Comparison of ENCODE assay signal across 1 cellular context in genomic region chrX:155263854-155264628, GRCh38.
A peak's percentile ranks its signal among the peaks of the same experiment; 100 is the strongest.
TF ChIP-seq lines count a peak whose summit lies in the region.

RAB39B (minus strand) TSS chrX:155264491; CDS start chrX:155264288, 203 bp downstream.

TF ChIP-seq in H1, 55 proteins besides CTCF, POLR2A, EP300 and RAD21 (continued from another document):
- TF ChIP-seq SIN3A (conservative IDR thresholded peaks at IDR 0.05 in 1 of 2, IDR thresholded peaks at IDR 0.05 in 1 of 2; ENCODE audit: low read depth in 1 of 2, low read length in 2 of 2): peak in 1 of 2 experiments; percentile 38; a peak in 1 of 4 replicates
- no peak for TF ChIP-seq SAP30 (IDR thresholded peaks at IDR 0.05; ENCODE audit: insufficient read depth, insufficient replicate concordance, low read length)
- TF ChIP-seq TCF12 (IDR thresholded peaks at IDR 0.05; ENCODE audit: low read depth, low read length): no peak
- peak; percentile 56; the same call in 1 of the 2 replicates for TF ChIP-seq PHF8 (conservative IDR thresholded peaks at IDR 0.05; ENCODE audit: low read depth, low read length)
- TF ChIP-seq YY1 (IDR thresholded peaks at IDR 0.05; ENCODE audit: low read depth, low read length): peak; percentile 90
- TF ChIP-seq JUND (IDR thresholded peaks at IDR 0.05; ENCODE audit: low read length): peak; percentile 91
- no peak for TF ChIP-seq CTBP2 (IDR thresholded peaks at IDR 0.05; ENCODE audit: borderline replicate concordance, insufficient read depth, insufficient read length, low read length)
- TF ChIP-seq E2F6 (IDR thresholded peaks at IDR 0.05): no peak
- no peak for TF ChIP-seq POU5F1 (IDR thresholded peaks at IDR 0.05; ENCODE audit: low read depth, low read length)
- no peak for TF ChIP-seq KDM5A (IDR thresholded peaks at IDR 0.05; ENCODE audit: low read length)
- TF ChIP-seq NANOG (IDR thresholded peaks at IDR 0.05; ENCODE audit: insufficient read depth, low read depth, low read length, poor library complexity, severe bottlenecking): no peak
- TF ChIP-seq JUN (IDR thresholded peaks at IDR 0.05; ENCODE audit: low read depth, low read length): no peak
- no peak for TF ChIP-seq RBBP5 (IDR thresholded peaks at IDR 0.05; ENCODE audit: borderline replicate concordance, low read depth, low read length)
- peak; percentile 23; the same call in 1 of the 2 replicates for TF ChIP-seq POLR2AphosphoS5 (IDR thresholded peaks at IDR 0.05; ENCODE audit: low read depth, low read length)
- 0 out of 2 replicates have a peak, but pooled peaks have one; percentile 45 for TF ChIP-seq MAX (IDR thresholded peaks at IDR 0.05)
- TF ChIP-seq RFX5 (IDR thresholded peaks at IDR 0.05; ENCODE audit: borderline replicate concordance, low read depth, low read length): no peak
- no peak for TF ChIP-seq USF2 (IDR thresholded peaks at IDR 0.05; ENCODE audit: low read length)
- no peak for TF ChIP-seq ZNF274 (IDR thresholded peaks at IDR 0.05; ENCODE audit: borderline replicate concordance, extremely low read depth, low read length)
- no peak for TF ChIP-seq ATF2 (IDR thresholded peaks at IDR 0.05; ENCODE audit: low read length)
- no peak for TF ChIP-seq GABPA (IDR thresholded peaks at IDR 0.05; ENCODE audit: borderline replicate concordance, insufficient read depth, low read length)
- no peak for TF ChIP-seq EZH2 (IDR thresholded peaks at IDR 0.05; ENCODE audit: low read depth, low read length, severe bottlenecking)
- no peak for TF ChIP-seq BCL11A (IDR thresholded peaks at IDR 0.05; ENCODE audit: low read depth in 2 of 2, low read length in 2 of 2)
- TF ChIP-seq KDM1A (IDR thresholded peaks at IDR 0.05; ENCODE audit: borderline replicate concordance, low read length): no peak
- TF ChIP-seq CHD7 (IDR thresholded peaks at IDR 0.05; ENCODE audit: insufficient replicate concordance, low read length): peak; percentile 100
- no peak for TF ChIP-seq SP2 (IDR thresholded peaks at IDR 0.05; ENCODE audit: low read length)
- no peak for TF ChIP-seq GTF2F1 (IDR thresholded peaks at IDR 0.05; ENCODE audit: borderline replicate concordance, low read depth, low read length)
- no peak for TF ChIP-seq BACH1 (IDR thresholded peaks at IDR 0.05; ENCODE audit: low read length)
- no peak for TF ChIP-seq SIRT6 (IDR thresholded peaks at IDR 0.05; ENCODE audit: low read length)
- TF ChIP-seq TAF7 (optimal IDR thresholded peaks at IDR 0.05; ENCODE audit: borderline replicate concordance, low read depth, low read length): no peak
- TF ChIP-seq CBX8 (IDR thresholded peaks at IDR 0.05; ENCODE audit: borderline replicate concordance, low read depth, low read length): no peak
- TF ChIP-seq SP1 (IDR thresholded peaks at IDR 0.05; ENCODE audit: low read depth, low read length): peak; percentile 49; the same call in 1 of the 2 replicates
- no peak for TF ChIP-seq NRF1 (IDR thresholded peaks at IDR 0.05; ENCODE audit: low read depth, low read length)
- no peak for TF ChIP-seq HDAC6 (IDR thresholded peaks at IDR 0.05; ENCODE audit: low read depth, low read length)
- no peak for TF ChIP-seq BRCA1 (IDR thresholded peaks at IDR 0.05; ENCODE audit: low read depth, low read length)
- TF ChIP-seq RXRA (IDR thresholded peaks at IDR 0.05; ENCODE audit: insufficient read depth, low read depth, low read length): no peak
